ENCODE assay signal across 29 cellular contexts in genomic region chr9:130207241-130207992, GRCh38. TPM values are rescaled to one million over a fixed set of nuclear protein-coding genes. Genes with fewer than 3 reads are reported as not detected.
DNase-seq lines count a peak whose midpoint lies in the region; ATAC-seq and TF ChIP-seq lines count a peak whose summit lies in the region.
"Had no signal": no experiment of that assay in that cellular context is flagged by ENCODE, and none has a peak within 500 bp of the region (broad histone marks: within the 10 kb centered on the region; RNA-seq: fewer than 3 reads in every experiment).

No MANE protein-coding gene starts in this region.

- no peak for TF ChIP-seq CTCF in glutamatergic neuron (IDR thresholded peaks at IDR 0.05; ENCODE audit: partially characterized antibody, unreplicated experiment)

- H3K4me1 ChIP-seq in muscle layer of colon (ENCODE audit: insufficient read depth, low read length) (peaks cover 48% of the 10 kb centered on the region), stomach smooth muscle (ENCODE audit: control insufficient read depth, insufficient read depth, low read length) (peaks cover 49% of the 10 kb centered on the region)
- H3K4me1 ChIP-seq: A549, right atrium auricular region, upper lobe of left lung had no signal

- H3K4me3 Mint-ChIP-seq in glutamatergic neuron (ENCODE audit: unreplicated experiment), result no peak overlapping the region
- H3K4me3 Mint-ChIP-seq: activated CD4-positive, alpha-beta memory T cell treated with anti-CD3 and anti-CD28 coated beads for 36 hours; activated naive CD8-positive, alpha-beta T cell; CD8-positive, alpha-beta T cell; memory B cell had no signal

- no peak overlapping the region for H3K27ac Mint-ChIP-seq in glutamatergic neuron (ENCODE audit: unreplicated experiment)
- H3K27ac Mint-ChIP-seq: activated CD4-positive, alpha-beta memory T cell treated with anti-CD3 and anti-CD28 coated beads for 36 hours; activated naive CD8-positive, alpha-beta T cell; activated T-helper 2 cell treated with anti-CD3 and anti-CD28 coated beads, Interferon-gamma antibody, Interleukin-2, Interleukin-4, amounts not matched to agents 10 μg/mL and 5 μg/mL and 100 μg/mL, durations not matched to agents 14 hours and 24 hours and 36 hours; CD8-positive, alpha-beta T cell; memory B cell had no signal

- H3K4me1 Mint-ChIP-seq in glutamatergic neuron (ENCODE audit: low read depth, unreplicated experiment), result peaks cover 20% of the 10 kb centered on the region
- H3K4me1 Mint-ChIP-seq: memory B cell had no signal

- H3K27ac ChIP-seq in cingulate gyrus (ENCODE audit: low read depth, low read length) (peak overlapping the region; percentile 20), muscle layer of colon (ENCODE audit: low read depth, low read length) (peak overlapping the region; percentile 66), stomach smooth muscle (ENCODE audit: low read length) (peak overlapping the region; percentile 76)
- H3K27ac ChIP-seq: A549, GM23248, right atrium auricular region, upper lobe of left lung had no signal

- H3K27me3 ChIP-seq in H7 (ENCODE audit: control insufficient read depth, insufficient read depth, low read length), result no peaks in the 10 kb centered on the region
- no peaks in the 10 kb centered on the region for H3K27me3 ChIP-seq in muscle layer of colon (ENCODE audit: control insufficient read depth in 1 of 2, insufficient read depth in 2 of 2, low read length in 2 of 2)
- no peaks in the 10 kb centered on the region for H3K27me3 ChIP-seq in stomach smooth muscle (ENCODE audit: control insufficient read depth in 1 of 2, insufficient read depth in 2 of 2, low read length in 2 of 2)
- H3K27me3 ChIP-seq: MG63, right atrium auricular region, upper lobe of left lung had no signal

- H3K27me3 Mint-ChIP-seq in glutamatergic neuron (ENCODE audit: unreplicated experiment), result peaks cover 10% of the 10 kb centered on the region
- H3K27me3 Mint-ChIP-seq: activated naive CD8-positive, alpha-beta T cell had no signal

- H3K36me3 Mint-ChIP-seq in glutamatergic neuron (ENCODE audit: unreplicated experiment), result no peaks in the 10 kb centered on the region
- H3K36me3 Mint-ChIP-seq: activated CD4-positive, alpha-beta memory T cell treated with anti-CD3 and anti-CD28 coated beads for 36 hours; activated naive CD8-positive, alpha-beta T cell; CD8-positive, alpha-beta T cell; memory B cell had no signal

- H3K36me3 ChIP-seq in H7 (replicated peaks; ENCODE audit: control insufficient read depth, insufficient read depth, low read length) (no peaks in the 10 kb centered on the region), muscle layer of colon (ENCODE audit: insufficient read depth, low read length) (peaks cover 16% of the 10 kb centered on the region), stomach smooth muscle (ENCODE audit: control insufficient read depth in 2 of 2, insufficient read depth in 2 of 2, low read length in 2 of 2) (peaks cover 3 to 7% of the 10 kb centered on the region in 2 donors)
- H3K36me3 ChIP-seq: MG63, right atrium auricular region, upper lobe of left lung had no signal

- H3K9ac ChIP-seq in muscle layer of colon (ENCODE audit: low read length) (no peak overlapping the region), stomach smooth muscle (ENCODE audit: low read length in 2 of 2) (peak overlapping the region in 1 of 2 donors; percentile 13)
- H3K9ac ChIP-seq: GM23248 had no signal

- H3K4me3 ChIP-seq in H7 (ENCODE audit: insufficient read depth, low read depth, low read length) (no peak overlapping the region), muscle layer of colon (ENCODE audit: low read depth in 1 of 2, low read length in 2 of 2) (no peak overlapping the region), stomach smooth muscle (ENCODE audit: low read length in 2 of 2) (peak overlapping the region in 1 of 2 donors; percentile 15)
- H3K4me3 ChIP-seq: A549, GM23248, MG63, right atrium auricular region, upper lobe of left lung had no signal

- no peaks in the 10 kb centered on the region for H3K9me3 ChIP-seq in muscle layer of colon (ENCODE audit: low read length)
- no peaks in the 10 kb centered on the region for H3K9me3 ChIP-seq in stomach smooth muscle (ENCODE audit: control insufficient read depth in 2 of 2, low read length in 2 of 2)
- H3K9me3 ChIP-seq: A549, MG63, right atrium auricular region, upper lobe of left lung had no signal

- no peak for ATAC-seq in HG02763 (IDR thresholded peaks at IDR 0.05; ENCODE audit: unreplicated experiment)
- ATAC-seq: A549; activated CD4-positive, CD25-positive, alpha-beta regulatory T cell treated with anti-CD3 and anti-CD28 coated beads, Interleukin-2, amount 50 U/mL, for 24 hours; CD8-positive, alpha-beta T cell had no signal

- DNase-seq in H7 (peak; percentile 39), glutamatergic neuron (no peak), iPS-NIHi11 (ENCODE audit: low spot score) (no peak), hippocampal formation (lab: John Stamatoyannopoulos, UW) (no peak)
- DNase-seq: activated CD4-positive, alpha-beta memory T cell treated with anti-CD3 and anti-CD28 coated beads for 36 hours; activated CD8-positive, alpha-beta memory T cell treated with anti-CD3 and anti-CD28 coated beads, Interleukin-2, amount 50 U/mL, for 48 hours; CD8-positive, alpha-beta T cell; cortex of kidney; GM23248; KBM-7; MG63; NCI-H1436; NCI-H82; OCI-M1; Right ventricle myocardium superior; stimulated activated CD4-positive, alpha-beta T cell treated with anti-CD3 and anti-CD28 coated beads, Interleukin-4, amount 100 ng/mL, for 4 hours; stimulated activated naive CD4-positive, alpha-beta T cell treated with Interleukin-2 at 50 U/mL for 16 hours; SW 1271; upper lobe of left lung had no signal

- peaks cover 16% of the 10 kb centered on the region for H3K9me3 Mint-ChIP-seq in glutamatergic neuron (ENCODE audit: unreplicated experiment)
- H3K9me3 Mint-ChIP-seq: activated CD4-positive, alpha-beta memory T cell treated with anti-CD3 and anti-CD28 coated beads for 36 hours; activated T-helper 2 cell treated with anti-CD3 and anti-CD28 coated beads, Interferon-gamma antibody, Interleukin-2, Interleukin-4, amounts not matched to agents 10 μg/mL and 5 μg/mL and 100 μg/mL, durations not matched to agents 14 hours and 24 hours and 36 hours; CD8-positive, alpha-beta T cell; memory B cell had no signal

RNA-seq across cellular contexts. Expression of gene NCS1, which starts 35.2 kb away (rescaled TPM):
- total RNA-seq in H7 (2014; rRNA removed; shearing (Covaris generic)), result 24.6 and 28.3 TPM in 2 replicates
- total RNA-seq in glutamatergic neuron (ENCODE audit: unreplicated experiment), result 312 TPM

RNA-seq across cellular contexts. Expression of gene HMCN2, which starts 58.1 kb away (rescaled TPM):
- 2.3 and 5.2 TPM in 2 replicates for total RNA-seq in H7 (2014; rRNA removed; shearing (Covaris generic))
- 9.3 TPM for total RNA-seq in glutamatergic neuron (ENCODE audit: unreplicated experiment)
- total RNA-seq: activated CD4-positive, alpha-beta memory T cell treated with anti-CD3 and anti-CD28 coated beads for 36 hours; activated T-helper 2 cell treated with anti-CD3 and anti-CD28 coated beads, Interferon-gamma antibody, Interleukin-2, Interleukin-4, amounts not matched to agents 10 μg/mL and 5 μg/mL and 100 μg/mL, durations not matched to agents 14 hours and 24 hours and 36 hours; CD8-positive, alpha-beta T cell; GM23248 had no signal

Comparison
In these comparisons a context has a peak if more than half of its experiments do, and no peak if none do; other contexts are left out.
1. H3K27ac ChIP-seq: peak in every context shown above with its lines; median percentile 76 in stomach smooth muscle; 66 in muscle layer of colon; 20 in cingulate gyrus.
2. RNA of gene NCS1, which starts 35.2 kb away (total RNA-seq): 312 TPM in glutamatergic neuron (single experiment); 24.6 to 28.3 TPM in H7; every median in the first group is over 10 times any median in the second.